32 cellular contexts compared by ENCODE assay signal in genomic region chr13:111526922-111527321, GRCh38.
"Had no signal": no experiment of that assay in that cellular context is flagged by ENCODE, and none has a peak within 500 bp of the region (broad histone marks: within the 10 kb centered on the region; RNA-seq: fewer than 3 reads in every experiment).

No MANE protein-coding gene starts in this region.

- H3K36me3 ChIP-seq: brain microvascular endothelial cell had no signal

- DNase-seq: activated CD4-positive, alpha-beta memory T cell treated with anti-CD3 and anti-CD28 coated beads, Interleukin-2, amount 10 ng/mL, durations not matched to agents 7 days and 5 days; activated CD4-positive, alpha-beta T cell treated with anti-CD3 and anti-CD28 coated beads for 1 hour; activated CD4-positive, alpha-beta T cell treated with anti-CD3 and anti-CD28 coated beads for 48 hours; activated CD4-positive, CD25-positive, alpha-beta regulatory T cell; activated CD8-positive, alpha-beta memory T cell treated with anti-CD3 and anti-CD28 coated beads for 24 hours; activated CD8-positive, alpha-beta memory T cell treated with anti-CD3 and anti-CD28 coated beads, Interleukin-2, amount 10 ng/mL, durations not matched to agents 7 days and 5 days; activated CD8-positive, alpha-beta memory T cell treated with anti-CD3 and anti-CD28 coated beads, Interleukin-2, amount 50 U/mL, for 48 hours; activated effector memory CD4-positive, alpha-beta T cell treated with anti-CD3 and anti-CD28 coated beads, Interleukin-2, amount 50 U/mL, for 16 hours; activated naive CD4-positive, alpha-beta T cell; activated naive CD4-positive, alpha-beta T cell treated with anti-CD3 and anti-CD28 coated beads, Interleukin-2, amount 50 U/mL, for 16 hours; activated naive CD8-positive, alpha-beta T cell treated with anti-CD3 and anti-CD28 coated beads for 36 hours; activated T-cell treated with anti-CD3 and anti-CD28 coated beads, Interleukin-2, amount 50 U/mL, for 72 hours; amniotic stem cell; aorta; brain microvascular endothelial cell; central memory CD4-positive, alpha-beta T cell; NCI-H1092 treated with DMSO at 0.1 percent for 48 hours; NCI-H1436; NCI-H1694; NCI-H1930; NCI-H345; NCI-H510A; NCI-H526; NCI-H82; PC-9; SIG-M5; T-cell; T-helper 17 cell; T-helper 9 cell had no signal

- H3K4me3 ChIP-seq: K562, PC-9 had no signal

- H3K27me3 ChIP-seq: brain microvascular endothelial cell had no signal

- H3K27ac ChIP-seq: brain microvascular endothelial cell, PC-9, RWPE1, VCaP had no signal
